18 cellular contexts compared by ENCODE assay signal in the genomic region with DNA sequence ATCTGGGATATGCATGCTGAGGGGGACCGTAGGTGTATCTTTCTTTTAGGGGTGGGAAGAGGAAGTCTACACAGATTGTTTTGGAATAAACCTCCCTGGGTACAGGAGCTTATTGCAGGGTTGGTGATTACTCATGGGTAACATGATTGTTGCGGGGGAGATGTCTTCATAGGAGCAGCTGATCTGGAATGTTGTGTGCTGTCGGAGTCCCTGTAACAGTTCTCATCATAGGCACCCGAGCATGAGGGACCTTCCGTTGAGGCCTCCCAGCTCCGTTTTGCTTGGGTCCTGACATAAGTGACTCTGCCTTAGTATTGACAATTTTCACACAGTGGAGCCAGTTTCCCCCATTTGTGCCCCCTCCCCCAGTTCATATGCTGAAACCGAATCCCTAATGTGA. TPM values are rescaled to one million over a fixed set of nuclear protein-coding genes. Genes with fewer than 3 reads are reported as not detected.
DNase-seq lines count a peak whose midpoint lies in the region; ATAC-seq lines count a peak whose summit lies in the region.
"Had no signal": no experiment of that assay in that cellular context is flagged by ENCODE, and none has a peak within 500 bp of the region (broad histone marks: within the 10 kb centered on the region; RNA-seq: fewer than 3 reads in every experiment).

No MANE protein-coding gene starts in this region.

- peaks cover 4% of the 10 kb centered on the region for H3K9me3 Mint-ChIP-seq in activated T-helper 17 cell treated with anti-CD3 and anti-CD28 coated beads, Interleukin-2, amount 50 U/mL, for 72 hours

- intact Hi-C loops in Right ventricle myocardium superior (cut with DNase I) (no loop called here), left ventricle myocardium superior (cut with micrococcal nuclease) (no loop called here)

- H3K27ac Mint-ChIP-seq in activated T-helper 17 cell treated with anti-CD3 and anti-CD28 coated beads, Interleukin-2, amount 50 U/mL, for 72 hours = peak overlapping the region; percentile 84
- H3K27ac Mint-ChIP-seq: H9 had no signal

- H3K4me3 Mint-ChIP-seq in activated T-helper 17 cell treated with anti-CD3 and anti-CD28 coated beads, Interleukin-2, amount 50 U/mL, for 72 hours = peak overlapping the region; percentile 85

- peaks cover 46% of the 10 kb centered on the region for H3K4me1 Mint-ChIP-seq in activated T-helper 17 cell treated with anti-CD3 and anti-CD28 coated beads, Interleukin-2, amount 50 U/mL, for 72 hours

- no peak overlapping the region for H3K27ac ChIP-seq in substantia nigra (ENCODE audit: low read depth, low read length, poor library complexity, severe bottlenecking)
- H3K27ac ChIP-seq: esophagus muscularis mucosa, VCaP had no signal

- H3K27me3 Mint-ChIP-seq in activated T-helper 17 cell treated with anti-CD3 and anti-CD28 coated beads, Interleukin-2, amount 50 U/mL, for 72 hours = no peaks in the 10 kb centered on the region

- DNase-seq in Right ventricle myocardium superior (peak; percentile 9), left ventricle myocardium superior (no peak), iris pigment epithelial cell (ENCODE audit: low read depth) (peak; percentile 10), superior temporal gyrus (ENCODE audit: extremely low spot score) (peak; percentile 15), ureter (ENCODE audit: low spot score) (no peak), substantia nigra (lab: John Stamatoyannopoulos, UW) (no peak)
- DNase-seq: H9; hippocampal formation; NCI-H1105 treated with DMSO at 0.1 percent for 48 hours; NCI-H446 treated with DMSO at 0.1 percent for 48 hours; stimulated activated naive CD4-positive, alpha-beta T cell treated with Interleukin-2 at 50 U/mL for 16 hours had no signal

- peaks cover 23% of the 10 kb centered on the region for H3K36me3 Mint-ChIP-seq in activated T-helper 17 cell treated with anti-CD3 and anti-CD28 coated beads, Interleukin-2, amount 50 U/mL, for 72 hours (ENCODE audit: low read depth)

- ATAC-seq in Right ventricle myocardium superior (ENCODE audit: poor library complexity) (no peak), left ventricle myocardium superior (no peak), GM18909 (IDR thresholded peaks at IDR 0.05; ENCODE audit: poor library complexity, unreplicated experiment) (no peak)
- ATAC-seq in activated T-helper 17 cell treated with anti-CD3 and anti-CD28 coated beads, Interleukin-2, amount 50 U/mL, for 72 hours (replicated peaks) = no peak
- ATAC-seq: sciatic nerve, SK-N-SH treated with all-trans-retinoic acid at 6 μM for 48 hours had no signal

RNA-seq across cellular contexts. Expression of a gene that starts 4.2 kb away (rescaled TPM):
- 9.8 TPM for total RNA-seq in Right ventricle myocardium superior
- total RNA-seq in left ventricle myocardium superior = 11.2 TPM
- 10 to 100 TPM; 27.4 to 36.3 TPM for total RNA-seq in activated T-helper 17 cell treated with anti-CD3 and anti-CD28 coated beads, Interleukin-2, amount 50 U/mL, for 72 hours
- 37.1 TPM for total RNA-seq in ureter

RNA-seq across cellular contexts. Expression of a gene that starts 26.2 kb away (rescaled TPM):
- total RNA-seq in Right ventricle myocardium superior (16.0 TPM), left ventricle myocardium superior (16.0 TPM), ureter (160 TPM)
- total RNA-seq in activated T-helper 17 cell treated with anti-CD3 and anti-CD28 coated beads, Interleukin-2, amount 50 U/mL, for 72 hours = 100 to 1,000 TPM in 1 of 2 donors, 10 to 100 TPM in 1; 93.2 to 299 TPM

RNA-seq across cellular contexts. Expression of a gene that starts 50.4 kb away (rescaled TPM):
- 0.48 TPM for total RNA-seq in Right ventricle myocardium superior
- not detected for total RNA-seq in left ventricle myocardium superior
- total RNA-seq in activated T-helper 17 cell treated with anti-CD3 and anti-CD28 coated beads, Interleukin-2, amount 50 U/mL, for 72 hours = under 1 TPM; 0.54 to 0.87 TPM
- total RNA-seq in ureter = 18.1 TPM
- total RNA-seq: OCI-LY7 had no signal

RNA-seq across cellular contexts. Expression of a gene that starts 52.3 kb away (rescaled TPM):
- total RNA-seq in Right ventricle myocardium superior (1.6 TPM), left ventricle myocardium superior (1.7 TPM), ureter (0.57 TPM)
- not detected for total RNA-seq in activated T-helper 17 cell treated with anti-CD3 and anti-CD28 coated beads, Interleukin-2, amount 50 U/mL, for 72 hours
- total RNA-seq: H9, OCI-LY7 had no signal

RNA-seq across cellular contexts. Expression of a gene that starts 56.0 kb away (rescaled TPM):
- total RNA-seq in Right ventricle myocardium superior (45.5 TPM), left ventricle myocardium superior (50.2 TPM), ureter (29.9 TPM)
- 10 to 100 TPM; 41.7 to 54.9 TPM for total RNA-seq in activated T-helper 17 cell treated with anti-CD3 and anti-CD28 coated beads, Interleukin-2, amount 50 U/mL, for 72 hours

Comparison
In these comparisons a context has a peak if more than half of its experiments do, and no peak if none do; other contexts are left out.
1. DNase-seq: peak in Right ventricle myocardium superior (single experiment), iris pigment epithelial cell (single experiment) and superior temporal gyrus (single experiment); none in left ventricle myocardium superior (single experiment), ureter (single experiment) and substantia nigra (0 of 49).
2. RNA of a gene that starts 50.4 kb away (total RNA-seq): 18.1 TPM in ureter (single experiment); 0.54 to 0.87 TPM in activated T-helper 17 cell treated with anti-CD3 and anti-CD28 coated beads, Interleukin-2, amount 50 U/mL, for 72 hours, 0.48 TPM in Right ventricle myocardium superior (single experiment) and not detected in left ventricle myocardium superior (single experiment); every median in the first group is over 10 times any median in the second.